In genomic region chr13:44895584-44895983, GRCh38 we compare ENCODE assay signal across 24 cellular contexts.
"Had no signal": no experiment of that assay in that cellular context is flagged by ENCODE, and none has a peak within 500 bp of the region (broad histone marks: within the 10 kb centered on the region; RNA-seq: fewer than 3 reads in every experiment).

No MANE protein-coding gene starts in this region.

- FAIRE-seq: endothelial cell of umbilical vein, islet of Langerhans had no signal

- H3K4me3 ChIP-seq: coronary artery, esophagus muscularis mucosa, heart right ventricle, left lung, mucosa of descending colon, neural progenitor cell, right atrium auricular region, skin epidermis, spleen, testis, tibial artery had no signal

- DNase-seq: dermis blood vessel endothelial cell; effector memory CD4-positive, alpha-beta T cell; foreskin melanocyte; glutamatergic neuron; heart right ventricle; hippocampal formation; left cardiac atrium; left lung; mesenchymal stem cell; mucosa of descending colon; naive B cell; spleen; stimulated activated CD4-positive, alpha-beta T cell treated with anti-CD3 and anti-CD28 coated beads, Interleukin-4, amount 100 ng/mL, for 4 hours; stimulated activated naive CD8-positive, alpha-beta T cell treated with anti-CD3 and anti-CD28 coated beads, Interleukin-15, Interleukin-2, amounts not matched to agents 100 U/mL and 50 U/mL, for 24 hours; substantia nigra; testis; tibial artery had no signal
